8 cellular contexts compared by ENCODE assay signal in genomic region chr13:110916671-110917142, GRCh38. TPM values are rescaled to one million over a fixed set of nuclear protein-coding genes. Genes with fewer than 3 reads are reported as not detected.
A peak's percentile ranks its signal among the peaks of the same experiment; 100 is the strongest.
DNase-seq lines count a peak whose midpoint lies in the region; ATAC-seq and TF ChIP-seq lines count a peak whose summit lies in the region.

No MANE protein-coding gene starts in this region.

- H3K18ac ChIP-seq in IMR-90 (ENCODE audit: low read depth, low read length): peak overlapping the region; percentile 10; the same call in 1 of the 2 replicates

- H2BK20ac ChIP-seq in IMR-90 (ENCODE audit: low read depth, low read length): peak overlapping the region; percentile 37; the same call in 1 of the 2 replicates

- dilution Hi-C loops in IMR-90 (cut with HindIII; ENCODE audit: low sequenced_read_pairs, unreplicated experiment) (no loop called here), mammary epithelial cell (cut with HindIII; ENCODE audit: low sequenced_read_pairs) (no loop called here)

- no peak overlapping the region; the same call in 1 of the 2 replicates for H3K56ac ChIP-seq in IMR-90 (ENCODE audit: extremely low read depth, insufficient read depth, low read length)

- no peak overlapping the region for H2AFZ ChIP-seq in IMR-90 (replicated peaks; ENCODE audit: low read length, poor library complexity)
- H2AFZ ChIP-seq in mammary epithelial cell (ENCODE audit: low read depth, low read length): no peak overlapping the region

- TF ChIP-seq CTCF in IMR-90 (conservative IDR thresholded peaks at IDR 0.05; ENCODE audit: low read depth, low read length): no peak
- no peak for TF ChIP-seq CTCF in mammary epithelial cell (conservative IDR thresholded peaks at IDR 0.05 in 1 of 2, IDR thresholded peaks at IDR 0.05 in 1 of 2; ENCODE audit: extremely low read depth in 1 of 2, insufficient read depth in 1 of 2, low read depth in 1 of 2, low read length in 2 of 2)

- ATAC-seq in IMR-90 (ENCODE audit: low read depth) (peak; percentile 2; the same call in 1 of the 2 replicates), GM21576 (IDR thresholded peaks at IDR 0.05; ENCODE audit: unreplicated experiment) (no peak), GM18519 (IDR thresholded peaks at IDR 0.05; ENCODE audit: low FRiP score, unreplicated experiment) (no peak)

- H4K20me1 ChIP-seq in IMR-90 (ENCODE audit: insufficient read depth, low read length) (peaks cover 28% of the 10 kb centered on the region), mammary epithelial cell (ENCODE audit: insufficient read depth, low read length) (peaks cover 6% of the 10 kb centered on the region)

- H2AK5ac ChIP-seq in IMR-90 (ENCODE audit: low read depth, low read length): no peak overlapping the region

- peak overlapping the region; percentile 28; the same call in 1 of the 2 replicates for H3K27ac ChIP-seq in IMR-90 (ENCODE audit: insufficient read depth, low read length)
- peak overlapping the region; percentile 95 for H3K27ac ChIP-seq in mammary epithelial cell (ENCODE audit: insufficient read depth, low read depth, low read length)

- H3K14ac ChIP-seq in IMR-90 (replicated peaks; ENCODE audit: low read depth, low read length): peak overlapping the region; percentile 40

- no TSS peak for BruUV-seq in IMR-90 (replicated peaks; lab: Mats Ljungman, UMichigan)
- BruUV-seq in mammary epithelial cell (replicated peaks; lab: Mats Ljungman, UMichigan): no TSS peak

- H2AK9ac ChIP-seq in IMR-90 (replicated peaks; ENCODE audit: low read depth, low read length, poor library complexity): no peak overlapping the region

- H4K5ac ChIP-seq in IMR-90 (ENCODE audit: low read depth, low read length): no peak overlapping the region

- in situ Hi-C loops in IMR-90 (cut with MboI; ENCODE audit: low sequenced_read_pairs): loop anchor here (5.0 kb wide), 1 partner anchor 36 kb away; no protein-coding TSS in a partner anchor
- in situ Hi-C loops in mammary epithelial cell (cut with MboI; ENCODE audit: low sequenced_read_pairs in 2 of 2): loop anchor here in 1 of 2 donors (25.0 kb wide), 1 partner anchor 296 kb away; no protein-coding TSS in a partner anchor

- CTCF ChIA-PET in IMR-90 (lab: Yijun Ruan, JAX): interaction anchor here (0.6 to 1.0 kb wide), 2 partner anchors 9 to 102 kb away, joined by 4 to 5 read pairs; no protein-coding TSS in a partner anchor
- CTCF ChIA-PET in mammary epithelial cell (lab: Charles Lee; ENCODE audit: low non-redundant PET): no interaction called here

- peaks cover 31% of the 10 kb centered on the region for H3K79me2 ChIP-seq in mammary epithelial cell (ENCODE audit: insufficient read depth, low read length)

- peak overlapping the region; percentile 4; the same call in 1 of the 2 replicates for H3K23ac ChIP-seq in IMR-90 (ENCODE audit: low read depth, low read length)

- H3K9ac ChIP-seq in IMR-90 (ENCODE audit: low read depth, low read length) (no peak overlapping the region), mammary epithelial cell (ENCODE audit: insufficient read depth, low read length) (no peak overlapping the region)

- H3K4me1 ChIP-seq in IMR-90 (ENCODE audit: control insufficient read depth, insufficient read depth, low read length) (peaks cover 5% of the 10 kb centered on the region), mammary epithelial cell (ENCODE audit: insufficient read depth, low read length) (peaks cover 24% of the 10 kb centered on the region)

- DNase-seq in AG08395 (ENCODE audit: low spot score): peak; percentile 72
- DNase-seq in IMR-90: peak; percentile 79
- DNase-seq in mammary epithelial cell: peak; percentile 64
- DNase-seq in myocyte (ENCODE audit: low read depth): peak; percentile 93
- DNase-seq in erythroblast (lab: John Stamatoyannopoulos, UW): no peak
- DNase-seq in DMS79 (lab: John Stamatoyannopoulos, UW): no peak

- no peaks in the 10 kb centered on the region for H3K9me3 ChIP-seq in IMR-90 (ENCODE audit: control insufficient read depth, insufficient read depth, low read length)
- no peaks in the 10 kb centered on the region for H3K9me3 ChIP-seq in mammary epithelial cell (replicated peaks; ENCODE audit: insufficient read depth, low read length)

- no peak for TF ChIP-seq RAD21 in IMR-90 (IDR thresholded peaks at IDR 0.05; ENCODE audit: low read length)

- H3K27me3 ChIP-seq in IMR-90 (ENCODE audit: control insufficient read depth, insufficient read depth, low read length): peaks cover under 1% of the 10 kb centered on the region; the same call in 1 of the 2 replicates
- no peaks in the 10 kb centered on the region for H3K27me3 ChIP-seq in mammary epithelial cell (ENCODE audit: insufficient read depth, low read length)

- peak overlapping the region; percentile 72 for H3K4ac ChIP-seq in IMR-90 (ENCODE audit: low read depth, low read length)

- intact Hi-C loops in IMR-90 (cut with micrococcal nuclease): loop anchor here (2.0 to 5.0 kb wide), 2 partner anchors 38 to 236 kb away; no protein-coding TSS in a partner anchor
- intact Hi-C loops in mammary epithelial cell (cut with micrococcal nuclease): loop anchor here (5.0 to 10.0 kb wide), 3 partner anchors 298 to 692 kb away; no protein-coding TSS in a partner anchor

- POLR2A ChIA-PET in IMR-90 (lab: Charles Lee; ENCODE audit: unreplicated experiment): no interaction called here

- H3K4me2 ChIP-seq in IMR-90 (ENCODE audit: low read depth, low read length) (peak overlapping the region; percentile 99), mammary epithelial cell (ENCODE audit: insufficient read depth, low read depth, low read length) (peak overlapping the region; percentile 87)

- peak overlapping the region; percentile 3 to 61; a peak in 2 of 4 replicates for H4K8ac ChIP-seq in IMR-90 (ENCODE audit: low read depth in 2 of 2, low read length in 2 of 2)

- H2BK120ac ChIP-seq in IMR-90 (ENCODE audit: low read depth, low read length): peak overlapping the region; percentile 76

- H4K91ac ChIP-seq in IMR-90 (ENCODE audit: insufficient read depth, low read depth, low read length): no peak overlapping the region

- WGBS in IMR-90 (ENCODE audit: extremely low coverage in 2 of 2, insufficient read length in 1 of 2), 2 experiments: no CpG with 5 or more reads among the region's 5 CpGs
- WGBS in mammary epithelial cell (ENCODE audit: low coverage, missing lambda C conversion rate): 48% methylated on average over 5 of the region's 5 CpGs

- H3K79me1 ChIP-seq in IMR-90 (ENCODE audit: low read depth in 1 of 2, low read length in 2 of 2): peaks cover 2 to 25% of the 10 kb centered on the region in 2 experiments; a peak in 2 of 4 replicates

- peak overlapping the region; percentile 98 for H2BK5ac ChIP-seq in IMR-90 (ENCODE audit: low read depth, low read length, poor library complexity, severe bottlenecking)

- H3K36me3 ChIP-seq in IMR-90 (ENCODE audit: control insufficient read depth, insufficient read depth, low read length): no peaks in the 10 kb centered on the region
- H3K36me3 ChIP-seq in mammary epithelial cell (ENCODE audit: insufficient read depth, low read length): no peaks in the 10 kb centered on the region

- H3K9me1 ChIP-seq in IMR-90 (ENCODE audit: insufficient read depth, low read length): peaks cover 7% of the 10 kb centered on the region

- H3K4me3 ChIP-seq in IMR-90 (ENCODE audit: insufficient read depth, low read depth, low read length): no peak overlapping the region
- no peak overlapping the region for H3K4me3 ChIP-seq in mammary epithelial cell (replicated peaks in 1 of 3; ENCODE audit: insufficient read depth in 1 of 3, low read depth in 2 of 3, low read length in 3 of 3)

- 0 out of 2 replicates have a peak, but pooled peaks have one; percentile 11 for TF ChIP-seq POLR2A in IMR-90 (IDR thresholded peaks at IDR 0.05; ENCODE audit: low read depth, low read length)
- no peak for TF ChIP-seq POLR2A in erythroblast (IDR thresholded peaks at IDR 0.05; ENCODE audit: low read length)

- no peak overlapping the region for H2BK15ac ChIP-seq in IMR-90 (ENCODE audit: low read depth, low read length)

TF ChIP-seq in IMR-90, 13 proteins besides CTCF, POLR2A, EP300 and RAD21:
- TF ChIP-seq BHLHE40 (IDR thresholded peaks at IDR 0.05; ENCODE audit: low read depth, low read length) (no peak), CEBPB (IDR thresholded peaks at IDR 0.05; ENCODE audit: low read depth, low read length) (peak; percentile 42; the same call in 1 of the 2 replicates)

RNA-seq across cellular contexts. Expression of gene ANKRD10, which starts 1.8 kb away (rescaled TPM):
- 18.3 and 24.2 TPM in 2 replicates for total RNA-seq in IMR-90 (2012; rRNA removed)
- 24.2 and 31.1 TPM in 2 replicates for polyA plus RNA-seq in IMR-90 (2012; rRNA removed)
- polyA plus RNA-seq in IMR-90 (2012; cell fraction: cytosol; rRNA removed): 7.4 and 11.9 TPM in 2 replicates
- 105 and 271 TPM in 2 replicates for polyA plus RNA-seq in IMR-90 (2012; cell fraction: nucleus; rRNA removed; ENCODE audit: low replicate concordance)
- total RNA-seq in mammary epithelial cell: 10 to 100 TPM; 45.3 to 50.3 TPM
- polyA plus RNA-seq in mammary epithelial cell: 18.3 TPM
- 15.6 TPM for polyA minus RNA-seq in mammary epithelial cell
- total RNA-seq in myocyte: 1,506 and 1,796 TPM in 2 replicates
- polyA plus RNA-seq in myocyte (2012): 393 TPM

Comparison
In these comparisons a context has a peak if more than half of its experiments do, and no peak if none do; other contexts are left out.
1. DNase-seq: peak in AG08395 (single experiment), IMR-90 (single experiment), mammary epithelial cell (single experiment) and myocyte (single experiment); none in erythroblast (0 of 2) and DMS79 (single experiment).
2. RNA of gene ANKRD10, which starts 1.8 kb away (total RNA-seq): 1,506 to 1,796 TPM in myocyte; 45.3 to 50.3 TPM in mammary epithelial cell and 18.3 to 24.2 TPM in IMR-90; every median in the first group is over 10 times any median in the second.